In genomic region chr6:15980801-15981200, GRCh38 we compare ENCODE assay signal across 16 cellular contexts.
DNase-seq lines count a peak whose midpoint lies in the region; ATAC-seq, FAIRE-seq and TF ChIP-seq lines count a peak whose summit lies in the region.
"Had no signal": no experiment of that assay in that cellular context is flagged by ENCODE, and none has a peak within 500 bp of the region (broad histone marks: within the 10 kb centered on the region; RNA-seq: fewer than 3 reads in every experiment).

No MANE protein-coding gene starts in this region.

- H3K9ac ChIP-seq in keratinocyte (ENCODE audit: control insufficient read depth, extremely low read depth, insufficient read depth, low read length) = no peak overlapping the region
- no peak overlapping the region for H3K9ac ChIP-seq in PC-3 (ENCODE audit: low read length)

- H3K9me3 ChIP-seq in keratinocyte (ENCODE audit: control insufficient read depth, low read depth, low read length) (no peaks in the 10 kb centered on the region), PC-3 (ENCODE audit: low read length) (no peaks in the 10 kb centered on the region)

- H3K4me1 Mint-ChIP-seq in mesothelial cell of epicardium = peaks cover 3% of the 10 kb centered on the region
- H3K4me1 Mint-ChIP-seq: B cell had no signal

- H3K9me3 Mint-ChIP-seq in mesothelial cell of epicardium = peaks cover 6% of the 10 kb centered on the region
- H3K9me3 Mint-ChIP-seq: CD4-positive, alpha-beta T cell; H9 had no signal

- intact Hi-C loops in PC-3 (cut with micrococcal nuclease) = no loop called here

- H3K79me2 ChIP-seq in keratinocyte (ENCODE audit: control insufficient read depth, insufficient read depth, low read length) (no peaks in the 10 kb centered on the region), PC-3 (ENCODE audit: low read length) (no peaks in the 10 kb centered on the region)

- CTCF ChIA-PET in RWPE1 (lab: Yijun Ruan, JAX) = no interaction called here
- CTCF ChIA-PET in PC-3 (lab: Charles Lee) = no interaction called here

- no peaks in the 10 kb centered on the region for H3F3A ChIP-seq in PC-3 (ENCODE audit: low read length, unreplicated experiment)

- no peak for DNase-seq in GM12892 (ENCODE audit: insufficient read length)
- peak; percentile 31 for DNase-seq in RWPE1 (ENCODE audit: low spot score)
- DNase-seq in epithelial cell of esophagus (ENCODE audit: low read depth) = peak; percentile 92
- DNase-seq in keratinocyte (ENCODE audit: low read depth, low spot score) = peak; percentile 25
- no peak for DNase-seq in mesothelial cell of epicardium (ENCODE audit: low spot score in 2 of 2, unreplicated experiment in 2 of 2)
- no peak for DNase-seq in PC-3
- DNase-seq in erythroblast (lab: John Stamatoyannopoulos, UW) = no peak
- DNase-seq: C1 segment of cervical spinal cord; CD4-positive, alpha-beta T cell; DND-41; GDM1; GOT3; H9 had no signal

- H3K27ac Mint-ChIP-seq in mesothelial cell of epicardium = no peak overlapping the region
- H3K27ac Mint-ChIP-seq: B cell; CD4-positive, alpha-beta T cell; H9 had no signal

- H3K36me3 ChIP-seq in keratinocyte (ENCODE audit: control insufficient read depth in 2 of 2, extremely low read depth in 1 of 2, insufficient read depth in 2 of 2, low read length in 2 of 2) (no peaks in the 10 kb centered on the region), PC-3 (ENCODE audit: low read depth, low read length) (no peaks in the 10 kb centered on the region)

- no TSS peak for BruUV-seq in PC-3 (replicated peaks; lab: Mats Ljungman, UMichigan)

- no peak overlapping the region for H3K27ac ChIP-seq in RWPE1
- H3K27ac ChIP-seq in keratinocyte (ENCODE audit: control insufficient read depth, insufficient read depth, low read length) = no peak overlapping the region
- H3K27ac ChIP-seq in PC-3 (ENCODE audit: low read length) = no peak overlapping the region

- no peaks in the 10 kb centered on the region for H3K27me3 Mint-ChIP-seq in mesothelial cell of epicardium (ENCODE audit: low read depth)

- H2AFZ ChIP-seq in keratinocyte (ENCODE audit: control insufficient read depth, low read length) (peak overlapping the region; percentile 67), PC-3 (ENCODE audit: low read length) (no peak overlapping the region)

- H3K4me1 ChIP-seq in keratinocyte (ENCODE audit: control insufficient read depth, extremely low read depth, insufficient read depth, low read length) (peaks cover 14% of the 10 kb centered on the region), PC-3 (ENCODE audit: insufficient read depth, low read length) (no peaks in the 10 kb centered on the region)

- H4K20me1 ChIP-seq in keratinocyte (ENCODE audit: control insufficient read depth, extremely low read depth, insufficient read depth, low read length) (no peaks in the 10 kb centered on the region), PC-3 (ENCODE audit: low read length) (no peaks in the 10 kb centered on the region)

- H3K27me3 ChIP-seq in keratinocyte (ENCODE audit: control insufficient read depth, extremely low read depth, insufficient read depth, low read length) (no peaks in the 10 kb centered on the region), PC-3 (ENCODE audit: low read length) (peaks cover 16% of the 10 kb centered on the region; the same call in 1 of the 2 replicates)

- no peak for ATAC-seq in PC-3

- H3K4me3 ChIP-seq in epithelial cell of esophagus (ENCODE audit: low read length) (no peak overlapping the region), keratinocyte (ENCODE audit: control insufficient read depth in 2 of 3, extremely low read depth in 1 of 3, insufficient read depth in 2 of 3, low read depth in 1 of 3, low read length in 3 of 3) (no peak overlapping the region), PC-3 (ENCODE audit: low read length) (no peak overlapping the region)

- FAIRE-seq in GM12892 (lab: Jason Lieb, UNC) (peak; percentile 56), keratinocyte (lab: Jason Lieb, UNC) (peak; percentile 97)
- FAIRE-seq: A204.1, GM19239 had no signal

- no peaks in the 10 kb centered on the region for H3K36me3 Mint-ChIP-seq in mesothelial cell of epicardium

- H3K9me1 ChIP-seq in keratinocyte (ENCODE audit: control insufficient read depth, extremely low read depth, insufficient read depth, low read length) = no peaks in the 10 kb centered on the region

- H3K4me3 Mint-ChIP-seq in mesothelial cell of epicardium = no peak overlapping the region
- H3K4me3 Mint-ChIP-seq: B cell; CD4-positive, alpha-beta T cell; H9 had no signal

- H3K9me2 ChIP-seq in PC-3 (replicated peaks; ENCODE audit: low read length) = no peaks in the 10 kb centered on the region

- TF ChIP-seq CTCF in RWPE1 (conservative IDR thresholded peaks at IDR 0.05; ENCODE audit: low read depth) = no peak
- TF ChIP-seq CTCF in epithelial cell of esophagus (IDR thresholded peaks at IDR 0.05; ENCODE audit: insufficient read depth, low read depth, low read length, missing control alignments) = no peak
- TF ChIP-seq CTCF in keratinocyte (optimal IDR thresholded peaks at IDR 0.05 in 1 of 3, IDR thresholded peaks at IDR 0.05 in 1 of 3, conservative IDR thresholded peaks at IDR 0.05 in 1 of 3; ENCODE audit: extremely low read depth in 1 of 3, insufficient read depth in 2 of 3, low read length in 3 of 3) = no peak
- TF ChIP-seq CTCF in mesothelial cell of epicardium (IDR thresholded peaks at IDR 0.05; ENCODE audit: unreplicated experiment) = no peak
- no peak for TF ChIP-seq CTCF in PC-3 (conservative IDR thresholded peaks at IDR 0.05; ENCODE audit: low read depth, low read length)

- dilution Hi-C loops in keratinocyte (cut with MboI; ENCODE audit: extremely low pct_ligation_motif_present, low sequenced_read_pairs) = no loop called here

- no peak for TF ChIP-seq POLR2A in GM12892 (IDR thresholded peaks at IDR 0.05; ENCODE audit: low read depth, low read length)
- no peak for TF ChIP-seq POLR2A in erythroblast (IDR thresholded peaks at IDR 0.05; ENCODE audit: low read length)

- H3K4me2 ChIP-seq in keratinocyte (ENCODE audit: control insufficient read depth, extremely low read depth, insufficient read depth, low read depth, low read length) (peak overlapping the region; percentile 54), PC-3 (ENCODE audit: low read length) (no peak overlapping the region)

- POLR2A ChIA-PET in RWPE1 (lab: Yijun Ruan, JAX; ENCODE audit: low non-redundant PET) = no interaction called here
- POLR2A ChIA-PET in PC-3 (lab: Charles Lee; ENCODE audit: unreplicated experiment) = interaction anchor here (0.6 kb wide), 1 partner anchor 29 kb away, joined by 4 read pairs; no protein-coding TSS in a partner anchor

Comparison
In these comparisons a context has a peak if more than half of its experiments do, and no peak if none do; other contexts are left out.
1. DNase-seq: peak in RWPE1 (single experiment), epithelial cell of esophagus (single experiment) and keratinocyte (single experiment); none in GM12892 (single experiment), mesothelial cell of epicardium (0 of 2), PC-3 (single experiment) and erythroblast (0 of 2).